12 cellular contexts compared by ENCODE assay signal in the genomic region with DNA sequence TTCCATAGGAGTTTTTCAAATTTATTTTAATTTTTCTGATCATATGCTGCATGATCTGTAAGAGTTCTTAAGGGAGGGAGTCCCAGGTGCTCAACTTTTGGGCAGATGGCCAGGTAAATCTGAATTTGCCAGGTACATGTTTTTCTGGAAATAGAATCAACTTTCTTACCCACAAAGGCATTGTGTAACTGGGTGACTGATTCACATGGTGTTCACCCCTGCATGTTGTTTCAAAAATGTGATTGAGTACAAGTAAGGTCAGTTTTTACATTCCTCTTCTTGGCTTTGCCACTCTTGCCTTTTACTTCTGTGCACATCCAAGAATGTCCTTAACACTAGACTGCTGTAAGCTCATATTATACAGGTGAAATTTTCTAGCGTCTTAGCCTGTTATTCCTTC. TPM values are rescaled to one million over a fixed set of nuclear protein-coding genes. Genes with fewer than 3 reads are reported as not detected.
A peak's percentile ranks its signal among the peaks of the same experiment; 100 is the strongest.
DNase-seq lines count a peak whose midpoint lies in the region; ATAC-seq and TF ChIP-seq lines count a peak whose summit lies in the region.
"Had no signal": no experiment of that assay in that cellular context is flagged by ENCODE, and none has a peak within 500 bp of the region (broad histone marks: within the 10 kb centered on the region; RNA-seq: fewer than 3 reads in every experiment).

No MANE protein-coding gene starts in this region.

- peaks cover 32% of the 10 kb centered on the region for H3K36me3 Mint-ChIP-seq in progenitor cell of endocrine pancreas (ENCODE audit: insufficient read depth)
- H3K36me3 Mint-ChIP-seq in T-helper 2 cell treated with Interferon-gamma antibody and Interleukin-4, amounts not matched to agents 5 μg/mL and 100 μg/mL, for 36 hours (ENCODE audit: low read depth), result peaks cover 39% of the 10 kb centered on the region
- peaks cover 12% of the 10 kb centered on the region for H3K36me3 Mint-ChIP-seq in activated T-cell treated with anti-CD3 and anti-CD28 coated beads, Interleukin-2, amount 50 U/mL, for 4 hours (ENCODE audit: insufficient read depth)

- no peak for ATAC-seq in activated T-cell treated with anti-CD3 and anti-CD28 coated beads, Interleukin-2, amount 50 U/mL, for 4 hours
- no peak for ATAC-seq in HG03108 (IDR thresholded peaks at IDR 0.05; ENCODE audit: unreplicated experiment)

- no peak overlapping the region for H3K4me3 Mint-ChIP-seq in progenitor cell of endocrine pancreas (ENCODE audit: low read depth)
- H3K4me3 Mint-ChIP-seq in T-helper 2 cell treated with Interferon-gamma antibody and Interleukin-4, amounts not matched to agents 5 μg/mL and 100 μg/mL, for 36 hours, result no peak overlapping the region
- no peak overlapping the region for H3K4me3 Mint-ChIP-seq in activated T-cell treated with anti-CD3 and anti-CD28 coated beads, Interleukin-2, amount 50 U/mL, for 4 hours
- H3K4me3 Mint-ChIP-seq: nephron had no signal

- DNase-seq in GM04503 (ENCODE audit: low read depth) (peak; percentile 12), NCI-H226 (peak; percentile 22), epithelial cell of proximal tubule (ENCODE audit: low read depth) (peak; percentile 56), progenitor cell of endocrine pancreas (ENCODE audit: low spot score, unreplicated experiment) (no peak)
- no peak for DNase-seq in T-helper 2 cell treated with Interferon-gamma antibody and Interleukin-4, amounts not matched to agents 5 μg/mL and 100 μg/mL, for 36 hours (ENCODE audit: low spot score)
- no peak for DNase-seq in activated T-cell treated with anti-CD3 and anti-CD28 coated beads, Interleukin-2, amount 50 U/mL, for 4 hours
- DNase-seq: cortex of kidney, left colon, NCI-H1694, NCI-H526 treated with DMSO at 0.1 percent for 48 hours had no signal

- no peak for TF ChIP-seq CTCF in epithelial cell of proximal tubule (conservative IDR thresholded peaks at IDR 0.05; ENCODE audit: low read depth, low read length)
- no peak for TF ChIP-seq CTCF in progenitor cell of endocrine pancreas (IDR thresholded peaks at IDR 0.05; ENCODE audit: unreplicated experiment)

- H3K27me3 Mint-ChIP-seq in progenitor cell of endocrine pancreas, result no peaks in the 10 kb centered on the region
- no peaks in the 10 kb centered on the region for H3K27me3 Mint-ChIP-seq in T-helper 2 cell treated with Interferon-gamma antibody and Interleukin-4, amounts not matched to agents 5 μg/mL and 100 μg/mL, for 36 hours (ENCODE audit: low read depth)
- no peaks in the 10 kb centered on the region for H3K27me3 Mint-ChIP-seq in activated T-cell treated with anti-CD3 and anti-CD28 coated beads, Interleukin-2, amount 50 U/mL, for 4 hours (ENCODE audit: low read depth)

- H3K27ac Mint-ChIP-seq in progenitor cell of endocrine pancreas, result peak overlapping the region; percentile 75
- H3K27ac Mint-ChIP-seq in T-helper 2 cell treated with Interferon-gamma antibody and Interleukin-4, amounts not matched to agents 5 μg/mL and 100 μg/mL, for 36 hours, result no peak overlapping the region
- H3K27ac Mint-ChIP-seq: nephron had no signal

- no peak overlapping the region for H3K4me3 ChIP-seq in epithelial cell of proximal tubule (ENCODE audit: low read depth, low read length)

- peaks cover 12% of the 10 kb centered on the region for H3K9me3 Mint-ChIP-seq in progenitor cell of endocrine pancreas (ENCODE audit: low read depth)
- peaks cover 19% of the 10 kb centered on the region for H3K9me3 Mint-ChIP-seq in T-helper 2 cell treated with Interferon-gamma antibody and Interleukin-4, amounts not matched to agents 5 μg/mL and 100 μg/mL, for 36 hours
- H3K9me3 Mint-ChIP-seq in activated T-cell treated with anti-CD3 and anti-CD28 coated beads, Interleukin-2, amount 50 U/mL, for 4 hours, result no peaks in the 10 kb centered on the region

- H3K4me1 Mint-ChIP-seq in progenitor cell of endocrine pancreas (ENCODE audit: low read depth), result no peaks in the 10 kb centered on the region
- peaks cover 17% of the 10 kb centered on the region for H3K4me1 Mint-ChIP-seq in T-helper 2 cell treated with Interferon-gamma antibody and Interleukin-4, amounts not matched to agents 5 μg/mL and 100 μg/mL, for 36 hours (ENCODE audit: low read depth)
- peaks cover 19% of the 10 kb centered on the region for H3K4me1 Mint-ChIP-seq in activated T-cell treated with anti-CD3 and anti-CD28 coated beads, Interleukin-2, amount 50 U/mL, for 4 hours (ENCODE audit: low read depth)
- H3K4me1 Mint-ChIP-seq: nephron had no signal

RNA-seq across cellular contexts. Expression of gene RB1, which starts 30.4 kb away (rescaled TPM):
- total RNA-seq in epithelial cell of proximal tubule (22.3 and 35.4 TPM in 2 replicates), progenitor cell of endocrine pancreas (34.0 and 34.6 TPM in 2 replicates)
- total RNA-seq in activated T-cell treated with anti-CD3 and anti-CD28 coated beads, Interleukin-2, amount 50 U/mL, for 4 hours, result 10 to 100 TPM; 27.8 to 31.4 (median 30.2) TPM

Comparison
In these comparisons a context has a peak if more than half of its experiments do, and no peak if none do; other contexts are left out.
1. DNase-seq: peak in GM04503 (single experiment), NCI-H226 (single experiment) and epithelial cell of proximal tubule (single experiment); none in progenitor cell of endocrine pancreas (single experiment), T-helper 2 cell treated with Interferon-gamma antibody and Interleukin-4, amounts not matched to agents 5 μg/mL and 100 μg/mL, for 36 hours (single experiment) and activated T-cell treated with anti-CD3 and anti-CD28 coated beads, Interleukin-2, amount 50 U/mL, for 4 hours (single experiment).